20 cellular contexts compared by ENCODE assay signal in genomic region chr20:34271961-34272360, GRCh38. TPM values are rescaled to one million over a fixed set of nuclear protein-coding genes. Genes with fewer than 3 reads are reported as not detected.
A peak's percentile ranks its signal among the peaks of the same experiment; 100 is the strongest.
DNase-seq lines count a peak whose midpoint lies in the region; ATAC-seq and TF ChIP-seq lines count a peak whose summit lies in the region.
"Had no signal": no experiment of that assay in that cellular context is flagged by ENCODE, and none has a peak within 500 bp of the region (broad histone marks: within the 10 kb centered on the region; RNA-seq: fewer than 3 reads in every experiment).

No MANE protein-coding gene starts in this region.

- H3K36me3 ChIP-seq in WERI-Rb-1: peaks cover 34% of the 10 kb centered on the region

- POLR2A ChIA-PET in CD4-positive, alpha-beta T cell (lab: Charles Lee): no interaction called here

- H3K9me3 Mint-ChIP-seq in nephron progenitor cell: no peaks in the 10 kb centered on the region
- no peaks in the 10 kb centered on the region for H3K9me3 Mint-ChIP-seq in CD4-positive, alpha-beta T cell
- H3K9me3 Mint-ChIP-seq: CD4-positive, alpha-beta memory T cell; naive thymus-derived CD8-positive, alpha-beta T cell had no signal

- peak overlapping the region; percentile 63 for H3K27ac Mint-ChIP-seq in nephron progenitor cell
- no peak overlapping the region for H3K27ac Mint-ChIP-seq in CD4-positive, alpha-beta T cell
- H3K27ac Mint-ChIP-seq: naive thymus-derived CD8-positive, alpha-beta T cell had no signal

- no peak for TF ChIP-seq CTCF in cardiac fibroblast (IDR thresholded peaks at IDR 0.05; ENCODE audit: low read depth, low read length)
- no peak for TF ChIP-seq CTCF in nephron progenitor cell (IDR thresholded peaks at IDR 0.05)
- no peak for TF ChIP-seq CTCF in CD4-positive, alpha-beta T cell (IDR thresholded peaks at IDR 0.05)
- TF ChIP-seq CTCF in WERI-Rb-1 (IDR thresholded peaks at IDR 0.05; ENCODE audit: low read depth, low read length): no peak

- H3K4me3 Mint-ChIP-seq in nephron progenitor cell: no peak overlapping the region
- H3K4me3 Mint-ChIP-seq in CD4-positive, alpha-beta T cell: no peak overlapping the region

- no peaks in the 10 kb centered on the region for H3K9me3 ChIP-seq in CD4-positive, alpha-beta T cell (ENCODE audit: control insufficient read depth, low read length)
- no peaks in the 10 kb centered on the region for H3K9me3 ChIP-seq in WERI-Rb-1 (ENCODE audit: severe bottlenecking)
- H3K9me3 ChIP-seq: right atrium auricular region had no signal

- no peak overlapping the region for H3K4me3 ChIP-seq in cardiac fibroblast (replicated peaks in 1 of 2; ENCODE audit: low read depth in 2 of 2, low read length in 2 of 2)
- H3K4me3 ChIP-seq in WERI-Rb-1 (ENCODE audit: low read depth, low read length): no peak overlapping the region
- H3K4me3 ChIP-seq: cardiac muscle cell, hepatocyte, right atrium auricular region had no signal

- H3K27ac ChIP-seq in CD4-positive, alpha-beta T cell (ENCODE audit: low read depth, low read length): no peak overlapping the region
- H3K27ac ChIP-seq in substantia nigra (ENCODE audit: low read depth, low read length, poor library complexity, severe bottlenecking): no peak overlapping the region
- no peak overlapping the region for H3K27ac ChIP-seq in WERI-Rb-1
- H3K27ac ChIP-seq: cardiac muscle cell, hepatocyte had no signal

- no peaks in the 10 kb centered on the region for H3K27me3 ChIP-seq in CD4-positive, alpha-beta T cell (ENCODE audit: control insufficient read depth, insufficient read depth, low read length)
- H3K27me3 ChIP-seq in WERI-Rb-1 (ENCODE audit: insufficient read depth, low read depth, severe bottlenecking): no peaks in the 10 kb centered on the region
- H3K27me3 ChIP-seq: cardiac muscle cell, hepatocyte, right atrium auricular region had no signal

- peaks cover 51% of the 10 kb centered on the region for H3K36me3 Mint-ChIP-seq in nephron progenitor cell (ENCODE audit: low read depth)
- no peaks in the 10 kb centered on the region for H3K36me3 Mint-ChIP-seq in CD4-positive, alpha-beta T cell (ENCODE audit: low read depth)

- peaks cover 8% of the 10 kb centered on the region for H3K27me3 Mint-ChIP-seq in nephron progenitor cell (ENCODE audit: low read depth, poor library complexity)
- peaks cover 7% of the 10 kb centered on the region for H3K27me3 Mint-ChIP-seq in CD4-positive, alpha-beta T cell

- no peak for ATAC-seq in CD4-positive, alpha-beta T cell (ENCODE audit: poor library complexity)
- ATAC-seq: left ventricle myocardium superior; naive thymus-derived CD8-positive, alpha-beta T cell had no signal

- H3K4me1 Mint-ChIP-seq in nephron progenitor cell: peaks cover 15% of the 10 kb centered on the region
- H3K4me1 Mint-ChIP-seq in CD4-positive, alpha-beta T cell (ENCODE audit: low read depth): no peaks in the 10 kb centered on the region

- peak; percentile 79 for DNase-seq in EH (ENCODE audit: low read depth)
- peak; percentile 14 for DNase-seq in LoVo (ENCODE audit: low spot score)
- peak; percentile 87 to 97 for DNase-seq in cardiac fibroblast (ENCODE audit: low read depth in 2 of 2)
- DNase-seq in nephron progenitor cell: no peak
- DNase-seq in activated CD4-positive, alpha-beta T cell treated with anti-CD3 and anti-CD28 coated beads, Interleukin-2, amount 50 U/mL, for 48 hours: no peak
- no peak for DNase-seq in CD4-positive, alpha-beta T cell
- DNase-seq in substantia nigra (lab: John Stamatoyannopoulos, UW): no peak
- no peak for DNase-seq in WERI-Rb-1
- DNase-seq: CD4-positive, alpha-beta memory T cell; GF-D8; HCEC 1CT; left ventricle myocardium superior; naive thymus-derived CD8-positive, alpha-beta T cell; NCI-H2107; NK-92 treated with Interleukin-12 subunit alpha and Interleukin-12 subunit beta, amount 100 ng/mL, for 24 hours; stimulated activated CD4-positive, alpha-beta T cell treated with anti-CD3 and anti-CD28 coated beads, Interleukin-4, amount 100 ng/mL, for 1 hour had no signal

- intact Hi-C loops in CD4-positive, alpha-beta T cell (cut with DNase I, micrococcal nuclease): loop anchor here in 1 of 2 experiments (5.0 kb wide), 1 partner anchor 80 kb away; no protein-coding TSS in a partner anchor

- CTCF ChIA-PET in CD4-positive, alpha-beta T cell (lab: Charles Lee): no interaction called here

RNA-seq across cellular contexts. Expression of gene ASIP, which starts 30.7 kb away (rescaled TPM):
- total RNA-seq in CD4-positive, alpha-beta T cell: not detected
- total RNA-seq: cardiac muscle cell; CD4-positive, alpha-beta memory T cell; hepatocyte; naive thymus-derived CD8-positive, alpha-beta T cell; urinary bladder had no signal

RNA-seq across cellular contexts. Expression of gene AHCY, which starts 31.2 kb away (rescaled TPM):
- total RNA-seq in CD4-positive, alpha-beta T cell: 10 to 100 TPM; 16.7 to 16.9 TPM

Comparison
In these comparisons a context has a peak if more than half of its experiments do, and no peak if none do; other contexts are left out.
1. DNase-seq: peak in EH (single experiment), LoVo (single experiment) and cardiac fibroblast (2 of 2); none in nephron progenitor cell (single experiment), activated CD4-positive, alpha-beta T cell treated with anti-CD3 and anti-CD28 coated beads, Interleukin-2, amount 50 U/mL, for 48 hours (0 of 2), CD4-positive, alpha-beta T cell (0 of 10), substantia nigra (0 of 49) and WERI-Rb-1 (single experiment).